16 cellular contexts compared by ENCODE assay signal in the genomic region with DNA sequence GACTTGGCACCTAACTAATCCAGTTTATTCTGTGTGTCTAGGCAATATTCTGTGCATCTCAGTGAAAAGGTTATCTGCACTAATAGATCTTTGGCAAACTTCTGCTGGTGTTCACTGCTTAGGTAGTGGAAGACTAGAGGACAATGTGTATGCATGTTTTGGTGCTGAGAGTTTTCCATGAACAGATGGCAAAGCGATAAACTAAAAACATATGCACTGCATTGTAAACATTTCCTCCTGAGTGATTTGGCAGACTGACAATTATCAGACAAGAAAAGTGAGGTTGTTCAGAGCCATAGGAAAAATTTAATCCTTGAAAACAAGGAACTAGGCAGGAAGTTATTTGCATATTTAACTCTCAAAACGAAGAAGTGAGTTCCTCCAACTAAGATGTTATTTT.
DNase-seq lines count a peak whose midpoint lies in the region; ATAC-seq and TF ChIP-seq lines count a peak whose summit lies in the region.
"Had no signal": no experiment of that assay in that cellular context is flagged by ENCODE, and none has a peak within 500 bp of the region (broad histone marks: within the 10 kb centered on the region; RNA-seq: fewer than 3 reads in every experiment).

No MANE protein-coding gene starts in this region.

- H3K4me1 ChIP-seq in mammary epithelial cell (ENCODE audit: insufficient read depth, low read length) (no peaks in the 10 kb centered on the region), breast epithelium (no peaks in the 10 kb centered on the region), PC-3 (ENCODE audit: insufficient read depth, low read length) (peaks cover 18% of the 10 kb centered on the region)

- H3K27ac Mint-ChIP-seq in activated CD4-positive, alpha-beta memory T cell treated with anti-CD3 and anti-CD28 coated beads for 36 hours, result no peak overlapping the region
- H3K27ac Mint-ChIP-seq in activated CD8-positive, alpha-beta T cell treated with anti-CD3 and anti-CD28 coated beads, Interleukin-2, amount 10 ng/mL, durations not matched to agents 7 days and 5 days, result no peak overlapping the region
- H3K27ac Mint-ChIP-seq: activated naive CD4-positive, alpha-beta T cell treated with anti-CD3 and anti-CD28 coated beads, Interleukin-2, amount 50 U/mL, for 72 hours; B cell; T-helper 1 cell treated with Interleukin-12 subunit alpha and Interleukin-12 subunit beta and Interleukin-4 antibody, amounts not matched to agents 30 μg/mL and 1 μg/mL, for 36 hours had no signal

- no peaks in the 10 kb centered on the region for H3K9me2 ChIP-seq in PC-3 (replicated peaks; ENCODE audit: low read length)

- H3K4me2 ChIP-seq in mammary epithelial cell (ENCODE audit: insufficient read depth, low read depth, low read length), result no peak overlapping the region
- no peak overlapping the region for H3K4me2 ChIP-seq in PC-3 (ENCODE audit: low read length)
- H3K4me2 ChIP-seq: KMS-11 had no signal

- H3F3A ChIP-seq in PC-3 (ENCODE audit: low read length, unreplicated experiment), result no peaks in the 10 kb centered on the region

- H3K9me3 Mint-ChIP-seq in activated CD4-positive, alpha-beta memory T cell treated with anti-CD3 and anti-CD28 coated beads for 36 hours, result no peaks in the 10 kb centered on the region
- H3K9me3 Mint-ChIP-seq in activated CD8-positive, alpha-beta T cell treated with anti-CD3 and anti-CD28 coated beads, Interleukin-2, amount 10 ng/mL, durations not matched to agents 7 days and 5 days (ENCODE audit: insufficient read depth), result no peaks in the 10 kb centered on the region
- H3K9me3 Mint-ChIP-seq: T-helper 1 cell treated with Interleukin-12 subunit alpha and Interleukin-12 subunit beta and Interleukin-4 antibody, amounts not matched to agents 30 μg/mL and 1 μg/mL, for 36 hours had no signal

- BruUV-seq in mammary epithelial cell (replicated peaks; lab: Mats Ljungman, UMichigan) (no TSS peak), PC-3 (replicated peaks; lab: Mats Ljungman, UMichigan) (no TSS peak)

- intact Hi-C loops in mammary epithelial cell (cut with micrococcal nuclease), result no loop called here
- intact Hi-C loops in breast epithelium (cut with DNase I; ENCODE audit: low total_unique reads), result no loop called here
- intact Hi-C loops in PC-3 (cut with micrococcal nuclease), result loop anchor here (10.0 kb wide), 1 partner anchor 423 kb away; no protein-coding TSS in a partner anchor
- intact Hi-C loops in activated CD4-positive, alpha-beta memory T cell treated with anti-CD3 and anti-CD28 coated beads for 36 hours (cut with micrococcal nuclease), result no loop called here

- CTCF ChIA-PET in mammary epithelial cell (lab: Charles Lee; ENCODE audit: low non-redundant PET), result no interaction called here
- CTCF ChIA-PET in PC-3 (lab: Charles Lee), result interaction anchor here (0.5 kb wide), 1 partner anchor 401 kb away, joined by 3 read pairs; no protein-coding TSS in a partner anchor
- CTCF ChIA-PET in activated CD4-positive, alpha-beta memory T cell treated with anti-CD3 and anti-CD28 coated beads for 36 hours (lab: Charles Lee), result no interaction called here
- CTCF ChIA-PET in activated CD8-positive, alpha-beta T cell treated with anti-CD3 and anti-CD28 coated beads, Interleukin-2, amount 10 ng/mL, durations not matched to agents 7 days and 5 days (lab: Charles Lee), result no interaction called here

- no peak overlapping the region for H3K4me3 Mint-ChIP-seq in activated CD4-positive, alpha-beta memory T cell treated with anti-CD3 and anti-CD28 coated beads for 36 hours
- H3K4me3 Mint-ChIP-seq in activated CD8-positive, alpha-beta T cell treated with anti-CD3 and anti-CD28 coated beads, Interleukin-2, amount 10 ng/mL, durations not matched to agents 7 days and 5 days, result no peak overlapping the region
- H3K4me3 Mint-ChIP-seq: B cell; T-helper 1 cell treated with Interleukin-12 subunit alpha and Interleukin-12 subunit beta and Interleukin-4 antibody, amounts not matched to agents 30 μg/mL and 1 μg/mL, for 36 hours had no signal

- dilution Hi-C loops in mammary epithelial cell (cut with HindIII; ENCODE audit: low sequenced_read_pairs), result no loop called here

- POLR2A ChIA-PET in PC-3 (lab: Charles Lee; ENCODE audit: unreplicated experiment), result no interaction called here
- POLR2A ChIA-PET in activated CD4-positive, alpha-beta memory T cell treated with anti-CD3 and anti-CD28 coated beads for 36 hours (lab: Charles Lee), result no interaction called here
- POLR2A ChIA-PET in activated CD8-positive, alpha-beta T cell treated with anti-CD3 and anti-CD28 coated beads, Interleukin-2, amount 10 ng/mL, durations not matched to agents 7 days and 5 days (lab: Charles Lee), result no interaction called here

- H3K27me3 Mint-ChIP-seq in activated CD4-positive, alpha-beta memory T cell treated with anti-CD3 and anti-CD28 coated beads for 36 hours, result peaks cover 13% of the 10 kb centered on the region
- peaks cover 4% of the 10 kb centered on the region for H3K27me3 Mint-ChIP-seq in activated CD8-positive, alpha-beta T cell treated with anti-CD3 and anti-CD28 coated beads, Interleukin-2, amount 10 ng/mL, durations not matched to agents 7 days and 5 days (ENCODE audit: low read depth)

- DNase-seq in mammary epithelial cell (no peak), breast epithelium (ENCODE audit: low spot score in 2 of 2) (no peak), PC-3 (peak; percentile 13), fibroblast of gingiva (ENCODE audit: low read depth) (peak; percentile 86)
- no peak for DNase-seq in activated CD8-positive, alpha-beta memory T cell treated with anti-CD3 and anti-CD28 coated beads, Interleukin-2, amount 50 U/mL, for 48 hours
- no peak for DNase-seq in activated CD4-positive, alpha-beta memory T cell treated with anti-CD3 and anti-CD28 coated beads for 36 hours
- no peak for DNase-seq in activated CD8-positive, alpha-beta T cell treated with anti-CD3 and anti-CD28 coated beads, Interleukin-2, amount 10 ng/mL, durations not matched to agents 7 days and 5 days
- DNase-seq: islet precursor cell; stimulated activated CD4-positive, alpha-beta T cell treated with anti-CD3 and anti-CD28 coated beads, Interleukin-4, amount 100 ng/mL, for 4 hours; stomach had no signal

- H3K27me3 ChIP-seq in mammary epithelial cell (ENCODE audit: insufficient read depth, low read length) (no peaks in the 10 kb centered on the region), breast epithelium (no peaks in the 10 kb centered on the region), PC-3 (ENCODE audit: low read length) (no peaks in the 10 kb centered on the region)
- H3K27me3 ChIP-seq: neutrophil, stomach had no signal

- H3K4me1 Mint-ChIP-seq in activated CD4-positive, alpha-beta memory T cell treated with anti-CD3 and anti-CD28 coated beads for 36 hours (ENCODE audit: low read depth), result no peaks in the 10 kb centered on the region
- no peaks in the 10 kb centered on the region for H3K4me1 Mint-ChIP-seq in activated CD8-positive, alpha-beta T cell treated with anti-CD3 and anti-CD28 coated beads, Interleukin-2, amount 10 ng/mL, durations not matched to agents 7 days and 5 days (ENCODE audit: low read depth)

- H3K9me3 ChIP-seq in mammary epithelial cell (replicated peaks; ENCODE audit: insufficient read depth, low read length), result no peaks in the 10 kb centered on the region
- no peaks in the 10 kb centered on the region for H3K9me3 ChIP-seq in breast epithelium
- no peaks in the 10 kb centered on the region for H3K9me3 ChIP-seq in PC-3 (ENCODE audit: low read length)
- H3K9me3 ChIP-seq: neutrophil, stomach had no signal

- ATAC-seq in PC-3 (no peak; the same call in 1 of the 2 replicates), GM19455 (IDR thresholded peaks at IDR 0.05; ENCODE audit: unreplicated experiment) (no peak)
- ATAC-seq in activated CD8-positive, alpha-beta T cell treated with anti-CD3 and anti-CD28 coated beads, Interleukin-2, amount 10 ng/mL, durations not matched to agents 7 days and 5 days, result no peak
- ATAC-seq: activated naive CD4-positive, alpha-beta T cell treated with anti-CD3 and anti-CD28 coated beads, Interleukin-2, amount 50 U/mL, for 72 hours had no signal

- TF ChIP-seq POLR2A in breast epithelium (IDR thresholded peaks at IDR 0.05), result no peak

- 68% methylated on average over 2 of the region's 2 CpGs for WGBS in mammary epithelial cell (ENCODE audit: low coverage, missing lambda C conversion rate)

- TF ChIP-seq CTCF in mammary epithelial cell (conservative IDR thresholded peaks at IDR 0.05 in 1 of 2, IDR thresholded peaks at IDR 0.05 in 1 of 2; ENCODE audit: extremely low read depth in 1 of 2, insufficient read depth in 1 of 2, low read depth in 1 of 2, low read length in 2 of 2) (no peak), breast epithelium (IDR thresholded peaks at IDR 0.05) (no peak), PC-3 (conservative IDR thresholded peaks at IDR 0.05; ENCODE audit: low read depth, low read length) (no peak)

- H3K4me3 ChIP-seq in mammary epithelial cell (replicated peaks in 1 of 3; ENCODE audit: insufficient read depth in 1 of 3, low read depth in 2 of 3, low read length in 3 of 3) (no peak overlapping the region), breast epithelium (no peak overlapping the region), PC-3 (ENCODE audit: low read length) (no peak overlapping the region)
- H3K4me3 ChIP-seq: stomach had no signal

- H3K9ac ChIP-seq in mammary epithelial cell (ENCODE audit: insufficient read depth, low read length), result no peak overlapping the region
- H3K9ac ChIP-seq in PC-3 (ENCODE audit: low read length), result no peak overlapping the region
- H3K9ac ChIP-seq: KMS-11 had no signal

- in situ Hi-C loops in mammary epithelial cell (cut with MboI; ENCODE audit: low sequenced_read_pairs in 2 of 2), result loop anchor here (10.0 to 25.0 kb wide), 4 partner anchors 103 to 746 kb away; no protein-coding TSS in a partner anchor

- H3K36me3 Mint-ChIP-seq in activated CD4-positive, alpha-beta memory T cell treated with anti-CD3 and anti-CD28 coated beads for 36 hours, result no peaks in the 10 kb centered on the region
- H3K36me3 Mint-ChIP-seq in activated CD8-positive, alpha-beta T cell treated with anti-CD3 and anti-CD28 coated beads, Interleukin-2, amount 10 ng/mL, durations not matched to agents 7 days and 5 days (ENCODE audit: low read depth), result no peaks in the 10 kb centered on the region
- H3K36me3 Mint-ChIP-seq: activated naive CD4-positive, alpha-beta T cell treated with anti-CD3 and anti-CD28 coated beads, Interleukin-2, amount 50 U/mL, for 72 hours had no signal

- H4K20me1 ChIP-seq in mammary epithelial cell (ENCODE audit: insufficient read depth, low read length) (no peaks in the 10 kb centered on the region), PC-3 (ENCODE audit: low read length) (no peaks in the 10 kb centered on the region)

- no peak overlapping the region for H3K27ac ChIP-seq in mammary epithelial cell (ENCODE audit: insufficient read depth, low read depth, low read length)
- H3K27ac ChIP-seq in breast epithelium, result no peak overlapping the region
- no peak overlapping the region for H3K27ac ChIP-seq in PC-3 (ENCODE audit: low read length)
- H3K27ac ChIP-seq: KMS-11, neutrophil, stomach had no signal

- H3K79me2 ChIP-seq in mammary epithelial cell (ENCODE audit: insufficient read depth, low read length) (no peaks in the 10 kb centered on the region), PC-3 (ENCODE audit: low read length) (no peaks in the 10 kb centered on the region)

- H2AFZ ChIP-seq in mammary epithelial cell (ENCODE audit: low read depth, low read length) (peak overlapping the region; percentile 12), PC-3 (ENCODE audit: low read length) (no peak overlapping the region)

- H3K36me3 ChIP-seq in mammary epithelial cell (ENCODE audit: insufficient read depth, low read length) (no peaks in the 10 kb centered on the region), breast epithelium (no peaks in the 10 kb centered on the region), PC-3 (ENCODE audit: low read depth, low read length) (no peaks in the 10 kb centered on the region)
- H3K36me3 ChIP-seq: neutrophil, stomach had no signal

Comparison
In these comparisons a context has a peak if more than half of its experiments do, and no peak if none do; other contexts are left out.
1. DNase-seq: peak in PC-3 (single experiment) and fibroblast of gingiva (single experiment); none in mammary epithelial cell (single experiment), breast epithelium (0 of 2), activated CD8-positive, alpha-beta memory T cell treated with anti-CD3 and anti-CD28 coated beads, Interleukin-2, amount 50 U/mL, for 48 hours (single experiment), activated CD4-positive, alpha-beta memory T cell treated with anti-CD3 and anti-CD28 coated beads for 36 hours (single experiment) and activated CD8-positive, alpha-beta T cell treated with anti-CD3 and anti-CD28 coated beads, Interleukin-2, amount 10 ng/mL, durations not matched to agents 7 days and 5 days (single experiment).